ENCODE assay signal across 21 cellular contexts in the genomic region with DNA sequence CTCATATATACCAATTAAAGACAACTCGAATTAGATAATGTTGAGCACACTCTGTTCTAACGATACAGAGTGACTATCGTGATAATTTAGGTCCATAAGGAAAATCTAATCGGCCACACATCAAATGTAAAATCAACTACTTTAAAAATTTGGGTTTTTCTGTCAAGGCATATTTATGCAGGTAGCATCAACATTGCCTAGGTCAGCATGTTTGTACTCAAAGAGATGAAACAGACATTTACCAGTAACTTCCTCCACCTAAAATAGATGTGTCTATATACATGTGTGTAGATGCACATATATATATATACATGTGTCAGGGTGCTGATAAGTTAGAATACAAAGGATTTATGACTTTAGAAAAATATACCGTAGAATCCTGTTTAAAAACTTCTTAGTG. TPM values are rescaled to one million over a fixed set of nuclear protein-coding genes. Genes with fewer than 3 reads are reported as not detected.
DNase-seq lines count a peak whose midpoint lies in the region; ATAC-seq, FAIRE-seq and TF ChIP-seq lines count a peak whose summit lies in the region.
"Had no signal": no experiment of that assay in that cellular context is flagged by ENCODE, and none has a peak within 500 bp of the region (broad histone marks: within the 10 kb centered on the region; RNA-seq: fewer than 3 reads in every experiment).

No MANE protein-coding gene starts in this region.

- H3K27ac Mint-ChIP-seq in natural killer cell treated with Interleukin-12 subunit alpha and Interleukin-12 subunit beta and Interleukin-15 and Interleukin-18, amount 100 ng/mL, for 72 hours: no peak overlapping the region
- H3K27ac Mint-ChIP-seq: B cell; CD4-positive, alpha-beta T cell; CD8-positive, alpha-beta T cell had no signal

- no peak for FAIRE-seq in HepG2 (lab: Jason Lieb, UNC)
- FAIRE-seq in K562 (lab: Jason Lieb, UNC): no peak
- FAIRE-seq: D721Med, G401.6, GM12891, GM19239 had no signal

- H3K9me3 Mint-ChIP-seq in natural killer cell treated with Interleukin-12 subunit alpha and Interleukin-12 subunit beta and Interleukin-15 and Interleukin-18, amount 100 ng/mL, for 72 hours: no peaks in the 10 kb centered on the region
- H3K9me3 Mint-ChIP-seq: CD4-positive, alpha-beta T cell; CD8-positive, alpha-beta T cell had no signal

- no peak overlapping the region for H3K4me2 ChIP-seq in HepG2 (ENCODE audit: low read depth, low read length)
- H3K4me2 ChIP-seq in K562 (ENCODE audit: insufficient read depth, low read length): no peak overlapping the region
- H3K4me2 ChIP-seq: BLaER1 treated with 17β-estradiol and CSF1 and Interleukin-3, amounts not matched to agents 10 nM and 100 nM had no signal

- intact Hi-C loops in HepG2 (cut with micrococcal nuclease; ENCODE audit: unreplicated experiment): no loop called here
- intact Hi-C loops in right lobe of liver (cut with DNase I): no loop called here
- intact Hi-C loops in K562 (cut with micrococcal nuclease): no loop called here

- in situ Hi-C loops in HepG2 (cut with HindIII; ENCODE audit: extremely low pct_ligation_motif_present, low pct_unique_long_range_greater_than_20kb): no loop called here
- in situ Hi-C loops in K562 (cut with MboI): no loop called here

- H4K20me1 ChIP-seq in HepG2 (ENCODE audit: insufficient read depth, low read length) (no peaks in the 10 kb centered on the region), K562 (replicated peaks; ENCODE audit: control insufficient read depth, insufficient read depth, low read length) (no peaks in the 10 kb centered on the region)

- H3K9me3 ChIP-seq in HepG2 (ENCODE audit: low read length) (no peaks in the 10 kb centered on the region), right lobe of liver (no peaks in the 10 kb centered on the region), K562 (replicated peaks; ENCODE audit: control insufficient read depth, insufficient read depth, low read depth, low read length) (no peaks in the 10 kb centered on the region)
- H3K9me3 ChIP-seq: BLaER1 treated with 17β-estradiol and CSF1 and Interleukin-3, amounts not matched to agents 10 nM and 100 nM; Caco-2 had no signal

- H3K36me3 ChIP-seq in HepG2 (replicated peaks in 1 of 2; ENCODE audit: control insufficient read depth in 1 of 2, insufficient read depth in 2 of 2, low read length in 2 of 2) (peaks cover 12 to 29% of the 10 kb centered on the region in 2 experiments), right lobe of liver (peaks cover 5 to 54% (median 31%) of the 10 kb centered on the region in 4 donors), K562 (ENCODE audit: control insufficient read depth, insufficient read depth, low read length) (peaks cover 52% of the 10 kb centered on the region)

- H3K4me3 ChIP-seq in HepG2 (replicated peaks in 1 of 3; ENCODE audit: insufficient read depth in 1 of 3, low read depth in 2 of 3, low read length in 3 of 3) (no peak overlapping the region), right lobe of liver (no peak overlapping the region), K562 (no peak overlapping the region)
- H3K4me3 ChIP-seq: BLaER1 treated with 17β-estradiol and CSF1 and Interleukin-3, amounts not matched to agents 10 nM and 100 nM had no signal

- H3K27me3 ChIP-seq in HepG2 (ENCODE audit: control insufficient read depth in 1 of 2, insufficient read depth in 2 of 2, low read length in 2 of 2): no peaks in the 10 kb centered on the region
- H3K27me3 ChIP-seq in right lobe of liver: no peaks in the 10 kb centered on the region
- no peaks in the 10 kb centered on the region for H3K27me3 ChIP-seq in K562 (ENCODE audit: control insufficient read depth in 2 of 2, insufficient read depth in 2 of 2, low read length in 2 of 2)
- H3K27me3 ChIP-seq: BLaER1 treated with 17β-estradiol and CSF1 and Interleukin-3, amounts not matched to agents 10 nM and 100 nM had no signal

- H3K27ac ChIP-seq in HepG2 (ENCODE audit: extremely low read length, insufficient read depth, low read length): no peak overlapping the region
- no peak overlapping the region for H3K27ac ChIP-seq in right lobe of liver
- no peak overlapping the region for H3K27ac ChIP-seq in K562 (ENCODE audit: extremely low read depth, low read depth, low read length)
- H3K27ac ChIP-seq: 22Rv1; BLaER1 treated with 17β-estradiol and CSF1 and Interleukin-3, amounts not matched to agents 10 nM and 100 nM; C4-2B had no signal

- ATAC-seq in HepG2 (no peak), right lobe of liver (no peak), K562 (no peak)
- ATAC-seq in natural killer cell treated with Interleukin-12 subunit alpha and Interleukin-12 subunit beta and Interleukin-15 and Interleukin-18, amount 100 ng/mL, for 72 hours: no peak
- ATAC-seq: CD8-positive, alpha-beta T cell had no signal

- H3K36me3 Mint-ChIP-seq in natural killer cell treated with Interleukin-12 subunit alpha and Interleukin-12 subunit beta and Interleukin-15 and Interleukin-18, amount 100 ng/mL, for 72 hours: peaks cover 16% of the 10 kb centered on the region

- H3K4me1 Mint-ChIP-seq in natural killer cell treated with Interleukin-12 subunit alpha and Interleukin-12 subunit beta and Interleukin-15 and Interleukin-18, amount 100 ng/mL, for 72 hours (ENCODE audit: low read depth in 2 of 2): no peaks in the 10 kb centered on the region
- H3K4me1 Mint-ChIP-seq: B cell had no signal

- H3K79me2 ChIP-seq in HepG2 (ENCODE audit: insufficient read depth, low read length): no peaks in the 10 kb centered on the region
- H3K79me2 ChIP-seq in K562 (ENCODE audit: control insufficient read depth, insufficient read depth, low read length): no peaks in the 10 kb centered on the region

- BruUV-seq in HepG2 (replicated peaks; lab: Mats Ljungman, UMichigan) (no TSS peak), K562 (replicated peaks; lab: Mats Ljungman, UMichigan) (no TSS peak)

- no peak for TF ChIP-seq POLR2A in HepG2 (IDR thresholded peaks at IDR 0.05; ENCODE audit: insufficient read depth in 1 of 2, low read depth in 2 of 2, low read length in 2 of 2)
- no peak for TF ChIP-seq POLR2A in right lobe of liver (IDR thresholded peaks at IDR 0.05)
- TF ChIP-seq POLR2A in K562 (conservative IDR thresholded peaks at IDR 0.05): no peak

- H3K27me3 Mint-ChIP-seq in natural killer cell treated with Interleukin-12 subunit alpha and Interleukin-12 subunit beta and Interleukin-15 and Interleukin-18, amount 100 ng/mL, for 72 hours: no peaks in the 10 kb centered on the region
- H3K27me3 Mint-ChIP-seq: B cell; CD4-positive, alpha-beta T cell had no signal

- no peak overlapping the region for H3K4me3 Mint-ChIP-seq in natural killer cell treated with Interleukin-12 subunit alpha and Interleukin-12 subunit beta and Interleukin-15 and Interleukin-18, amount 100 ng/mL, for 72 hours
- H3K4me3 Mint-ChIP-seq: B cell; CD4-positive, alpha-beta T cell; CD8-positive, alpha-beta T cell had no signal

- TF ChIP-seq RAD21 in HepG2 (CRISPR knock-in tag; IDR thresholded peaks at IDR 0.05): no peak
- TF ChIP-seq RAD21 in K562 (CRISPR knock-in tag; conservative IDR thresholded peaks at IDR 0.05 in 1 of 2, IDR thresholded peaks at IDR 0.05 in 1 of 2): no peak

- H3K9me1 ChIP-seq in K562 (ENCODE audit: control insufficient read depth, insufficient read depth, low read length): no peaks in the 10 kb centered on the region

- POLR2A ChIA-PET in HepG2 (lab: Yijun Ruan, JAX) (no interaction called here), K562 (lab: Yijun Ruan, JAX) (no interaction called here)

- 98% methylated on average over 5 of the region's 5 CpGs for WGBS in HepG2 (ENCODE audit: low lambda C conversion rate)
- 85% methylated on average over 5 of the region's 5 CpGs for WGBS in right lobe of liver (ENCODE audit: insufficient coverage, low coverage, low lambda C conversion rate, missing lambda C conversion rate)
- WGBS in K562 (ENCODE audit: insufficient coverage, low coverage, missing lambda C conversion rate): 87% methylated on average over 5 of the region's 5 CpGs

- TF ChIP-seq CTCF in HepG2 (CRISPR knock-in tag; IDR thresholded peaks at IDR 0.05): no peak
- TF ChIP-seq CTCF in right lobe of liver (IDR thresholded peaks at IDR 0.05): no peak
- no peak for TF ChIP-seq CTCF in K562 (IDR thresholded peaks at IDR 0.05 in 2 of 3, conservative IDR thresholded peaks at IDR 0.05 in 1 of 3; ENCODE audit: insufficient read depth in 2 of 3, low read depth in 1 of 3, low read length in 3 of 3)

- CTCF ChIA-PET in HepG2 (lab: Yijun Ruan, JAX; ENCODE audit: low intra/inter-chr PET ratio, low total read pairs): no interaction called here
- CTCF ChIA-PET in K562 (lab: Yijun Ruan, JAX; ENCODE audit: low intra/inter-chr PET ratio): no interaction called here

- H2AFZ ChIP-seq in HepG2 (ENCODE audit: low read length) (no peak overlapping the region), K562 (ENCODE audit: low read depth, low read length) (no peak overlapping the region)

- DNase-seq in HepG2 (ENCODE audit: low spot score) (no peak), right lobe of liver (no peak), K562 (ENCODE audit: extremely low read depth in 1 of 4, low spot score in 3 of 4) (no peak), NCI-H510A treated with DMSO at 0.1 percent for 48 hours (lab: John Stamatoyannopoulos, UW) (no peak)
- no peak for DNase-seq in natural killer cell treated with Interleukin-12 subunit alpha and Interleukin-12 subunit beta and Interleukin-15 and Interleukin-18, amount 100 ng/mL, for 72 hours (ENCODE audit: low spot score)
- DNase-seq: ACHN; AML-193; Caco-2; Calu3; CD4-positive, alpha-beta T cell; CD8-positive, alpha-beta T cell; DMS79 treated with DMSO at 0.1 percent for 48 hours; GF-D8 had no signal

- TF ChIP-seq EP300 in HepG2 (IDR thresholded peaks at IDR 0.05; ENCODE audit: low read depth in 2 of 2, low read length in 2 of 2) (no peak), HepG2 (CRISPR knock-in tag; IDR thresholded peaks at IDR 0.05; ENCODE audit: borderline replicate concordance) (no peak), K562 (IDR thresholded peaks at IDR 0.05; ENCODE audit: low read length) (no peak)

- H3K9ac ChIP-seq in HepG2 (ENCODE audit: insufficient read depth, low read depth, low read length) (no peak overlapping the region), K562 (ENCODE audit: insufficient read depth in 1 of 2, low read depth in 2 of 2, low read length in 2 of 2) (no peak overlapping the region)
- H3K9ac ChIP-seq: BLaER1 treated with 17β-estradiol and CSF1 and Interleukin-3, amounts not matched to agents 10 nM and 100 nM had no signal

- no peaks in the 10 kb centered on the region for H3K4me1 ChIP-seq in HepG2 (ENCODE audit: insufficient read depth, low read length)
- H3K4me1 ChIP-seq in right lobe of liver: no peaks in the 10 kb centered on the region
- H3K4me1 ChIP-seq in K562 (replicated peaks in 1 of 2; ENCODE audit: control insufficient read depth in 2 of 2, insufficient read depth in 2 of 2, low read length in 2 of 2): no peaks in the 10 kb centered on the region
- H3K4me1 ChIP-seq: BLaER1 treated with 17β-estradiol and CSF1 and Interleukin-3, amounts not matched to agents 10 nM and 100 nM; Caco-2 had no signal

RNA-seq across cellular contexts. Expression of a gene that starts 22.0 kb away (rescaled TPM):
- total RNA-seq in HepG2 (2016; rRNA removed; fragmentation: Illumina TruSeq; extraction: Trizol): 181 and 288 TPM in 2 replicates
- total RNA-seq in HepG2 (2016; cell fraction: cytosol; rRNA removed; fragmentation: Illumina TruSeq; extraction: Trizol; ENCODE audit: low read depth): 22.7 and 25.6 TPM in 2 replicates
- total RNA-seq in HepG2 (2016; cell fraction: insoluble cytoplasmic fraction; rRNA removed; fragmentation: Illumina TruSeq; extraction: Trizol): 191 and 295 TPM in 2 replicates
- total RNA-seq in HepG2 (2016; cell fraction: membrane; rRNA removed; fragmentation: Illumina TruSeq; extraction: Trizol): 36.5 and 44.0 TPM in 2 replicates
- total RNA-seq in HepG2 (2016; cell fraction: nucleus; rRNA removed; fragmentation: Illumina TruSeq; extraction: Trizol): 73.2 and 83.1 TPM in 2 replicates
- polyA plus RNA-seq in HepG2 (2011; rRNA removed): 70.3 and 89.9 TPM in 2 replicates
- 53.2 and 76.5 TPM in 2 replicates for polyA plus RNA-seq in HepG2 (2011; cell fraction: cytosol; rRNA removed)
- polyA plus RNA-seq in HepG2 (2011; cell fraction: nucleus; rRNA removed): 35.8 and 47.8 TPM in 2 replicates
- 100 and 112 TPM in 2 replicates for polyA plus RNA-seq in HepG2 (2012)
- polyA plus RNA-seq in HepG2 (2016; cell fraction: cytosol; fragmentation: Illumina TruSeq; extraction: Trizol; ENCODE audit: low read depth): 21.0 and 23.6 TPM in 2 replicates
- 244 and 257 TPM in 2 replicates for polyA plus RNA-seq in HepG2 (2016; cell fraction: insoluble cytoplasmic fraction; fragmentation: Illumina TruSeq; extraction: Trizol; ENCODE audit: low read depth)
- polyA plus RNA-seq in HepG2 (2016; cell fraction: membrane; fragmentation: Illumina TruSeq; extraction: Trizol; ENCODE audit: low read depth): 23.1 and 25.0 TPM in 2 replicates
- 89.9 and 94.6 TPM in 2 replicates for polyA plus RNA-seq in HepG2 (2016; cell fraction: nucleus; fragmentation: Illumina TruSeq; extraction: Trizol; ENCODE audit: insufficient read depth, low read depth)
- polyA minus RNA-seq in HepG2 (2011; rRNA and poly(A)+ RNA removed; ENCODE audit: low replicate concordance): 20.2 and 53.5 TPM in 2 replicates
- 39.5 and 47.1 TPM in 2 replicates for polyA minus RNA-seq in HepG2 (2011; cell fraction: cytosol; rRNA and poly(A)+ RNA removed)
- polyA minus RNA-seq in HepG2 (2011; cell fraction: nucleus; rRNA and poly(A)+ RNA removed): 21.0 and 44.4 TPM in 2 replicates
- total RNA-seq in right lobe of liver: 10 to 100 TPM; 71.3 to 96.6 (median 78.2) TPM
- 67.8 and 126 TPM in 2 replicates for total RNA-seq in K562 (2011; cell fraction: chromatin; rRNA removed; ENCODE audit: low replicate concordance)
- 33.0 and 45.1 TPM in 2 replicates for total RNA-seq in K562 (2011; cell fraction: nucleolus; rRNA removed)
- 84.2 and 96.5 TPM in 2 replicates for total RNA-seq in K562 (2011; cell fraction: nucleoplasm; rRNA removed)
- 300 and 362 TPM in 2 replicates for total RNA-seq in K562 (2014; rRNA removed)
- total RNA-seq in K562 (2014; rRNA removed; fragmentation: Illumina TruSeq; extraction: Trizol): 511 and 556 TPM in 2 replicates
- total RNA-seq in K562 (2015; rRNA removed; fragmentation: Illumina TruSeq; extraction: Trizol): 468 and 484 TPM in 2 replicates
- total RNA-seq in K562 (2021): 316 and 323 TPM in 2 replicates
- polyA plus RNA-seq in K562 (2011; rRNA removed): 247 and 465 TPM in 2 replicates
- polyA plus RNA-seq in K562 (2011; cell fraction: cytosol; rRNA removed): 128 and 155 TPM in 2 replicates
- polyA plus RNA-seq in K562 (2011; cell fraction: nucleus; rRNA removed): 85.4 and 98.2 TPM in 2 replicates
- 290 and 472 TPM in 2 replicates for polyA plus RNA-seq in K562 (2012)
- 509 and 567 TPM in 2 replicates for polyA plus RNA-seq in K562 (2014; fragmentation: Illumina TruSeq; extraction: Trizol)
- 1,000 to 10,000 TPM in 1 of 2 experiments, 100 to 1,000 TPM in 1; 861 to 1,105 TPM for polyA plus RNA-seq in K562 (2014; fragmentation: Nextera tagmentation; extraction: Ambion mirVana)
- 383 and 534 TPM in 2 replicates for polyA plus RNA-seq in K562 (2014; rRNA removed)
- polyA minus RNA-seq in K562 (2011; rRNA and poly(A)+ RNA removed): 274 and 443 TPM in 2 replicates
- 58.8 and 124 TPM in 2 replicates for polyA minus RNA-seq in K562 (2011; cell fraction: cytosol; rRNA and poly(A)+ RNA removed)
- 18.4 and 35.9 TPM in 2 replicates for polyA minus RNA-seq in K562 (2011; cell fraction: nucleus; rRNA and poly(A)+ RNA removed)
- 100 to 1,000 TPM; 139 to 188 TPM for total RNA-seq in natural killer cell treated with Interleukin-12 subunit alpha and Interleukin-12 subunit beta and Interleukin-15 and Interleukin-18, amount 100 ng/mL, for 72 hours

RNA-seq across cellular contexts. Expression of a gene that starts 24.9 kb away (rescaled TPM):
- total RNA-seq in HepG2 (2016; rRNA removed; fragmentation: Illumina TruSeq; extraction: Trizol) (42.0 and 53.6 TPM in 2 replicates), right lobe of liver (10 to 100 TPM in 4 of 6 experiments, 1 to 10 TPM in 2; 5.5 to 13.1 (median 11.0) TPM), K562 (2014; rRNA removed) (62.5 and 64.6 TPM in 2 replicates), K562 (2014; rRNA removed; fragmentation: Illumina TruSeq; extraction: Trizol) (134 and 141 TPM in 2 replicates), K562 (2015; rRNA removed; fragmentation: Illumina TruSeq; extraction: Trizol) (142 and 152 TPM in 2 replicates), K562 (2021) (82.9 and 92.1 TPM in 2 replicates)
- 14.7 and 15.7 TPM in 2 replicates for total RNA-seq in HepG2 (2016; cell fraction: cytosol; rRNA removed; fragmentation: Illumina TruSeq; extraction: Trizol; ENCODE audit: low read depth)
- 39.8 and 50.1 TPM in 2 replicates for total RNA-seq in HepG2 (2016; cell fraction: insoluble cytoplasmic fraction; rRNA removed; fragmentation: Illumina TruSeq; extraction: Trizol)
- 18.1 and 18.7 TPM in 2 replicates for total RNA-seq in HepG2 (2016; cell fraction: membrane; rRNA removed; fragmentation: Illumina TruSeq; extraction: Trizol)
- 41.0 and 44.1 TPM in 2 replicates for total RNA-seq in HepG2 (2016; cell fraction: nucleus; rRNA removed; fragmentation: Illumina TruSeq; extraction: Trizol)
- polyA plus RNA-seq in HepG2 (2011; rRNA removed) (14.7 and 19.6 TPM in 2 replicates), K562 (2011; rRNA removed) (65.2 and 86.9 TPM in 2 replicates), K562 (2014; fragmentation: Illumina TruSeq; extraction: Trizol) (121 and 157 TPM in 2 replicates), K562 (2014; fragmentation: Nextera tagmentation; extraction: Ambion mirVana) (10 to 100 TPM; 40.2 to 40.4 TPM), K562 (2014; rRNA removed) (97.3 and 118 TPM in 2 replicates)
- 6.1 and 6.3 TPM in 2 replicates for polyA plus RNA-seq in HepG2 (2011; cell fraction: cytosol; rRNA removed)
- polyA plus RNA-seq in HepG2 (2011; cell fraction: nucleus; rRNA removed): 35.1 and 47.5 TPM in 2 replicates
- polyA plus RNA-seq in HepG2 (2012): 19.1 and 25.9 TPM in 2 replicates
- 9.5 and 9.9 TPM in 2 replicates for polyA plus RNA-seq in HepG2 (2016; cell fraction: cytosol; fragmentation: Illumina TruSeq; extraction: Trizol; ENCODE audit: low read depth)
- 69.1 and 73.1 TPM in 2 replicates for polyA plus RNA-seq in HepG2 (2016; cell fraction: insoluble cytoplasmic fraction; fragmentation: Illumina TruSeq; extraction: Trizol; ENCODE audit: low read depth)
- polyA plus RNA-seq in HepG2 (2016; cell fraction: membrane; fragmentation: Illumina TruSeq; extraction: Trizol; ENCODE audit: low read depth): 13.0 and 14.9 TPM in 2 replicates
- polyA plus RNA-seq in HepG2 (2016; cell fraction: nucleus; fragmentation: Illumina TruSeq; extraction: Trizol; ENCODE audit: insufficient read depth, low read depth): 104 and 106 TPM in 2 replicates
- polyA minus RNA-seq in HepG2 (2011; rRNA and poly(A)+ RNA removed; ENCODE audit: low replicate concordance): 5.8 and 6.9 TPM in 2 replicates
- 3.5 and 4.3 TPM in 2 replicates for polyA minus RNA-seq in HepG2 (2011; cell fraction: cytosol; rRNA and poly(A)+ RNA removed)
- polyA minus RNA-seq in HepG2 (2011; cell fraction: nucleus; rRNA and poly(A)+ RNA removed): 37.7 and 43.9 TPM in 2 replicates
- total RNA-seq in K562 (2011; cell fraction: chromatin; rRNA removed; ENCODE audit: low replicate concordance): 55.1 and 197 TPM in 2 replicates
- total RNA-seq in K562 (2011; cell fraction: nucleolus; rRNA removed): 30.4 and 35.0 TPM in 2 replicates
- total RNA-seq in K562 (2011; cell fraction: nucleoplasm; rRNA removed): 55.2 and 90.0 TPM in 2 replicates
- polyA plus RNA-seq in K562 (2011; cell fraction: cytosol; rRNA removed): 11.7 and 12.3 TPM in 2 replicates
- 93.5 and 113 TPM in 2 replicates for polyA plus RNA-seq in K562 (2011; cell fraction: nucleus; rRNA removed)
- 49.1 and 68.8 TPM in 2 replicates for polyA plus RNA-seq in K562 (2012)
- 52.3 and 65.5 TPM in 2 replicates for polyA minus RNA-seq in K562 (2011; rRNA and poly(A)+ RNA removed)
- polyA minus RNA-seq in K562 (2011; cell fraction: cytosol; rRNA and poly(A)+ RNA removed): 13.1 and 15.6 TPM in 2 replicates
- 42.9 and 53.8 TPM in 2 replicates for polyA minus RNA-seq in K562 (2011; cell fraction: nucleus; rRNA and poly(A)+ RNA removed)
- 10 to 100 TPM; 34.4 to 68.4 TPM for total RNA-seq in natural killer cell treated with Interleukin-12 subunit alpha and Interleukin-12 subunit beta and Interleukin-15 and Interleukin-18, amount 100 ng/mL, for 72 hours
